ENCODE assay signal across 19 cellular contexts in the genomic region with DNA sequence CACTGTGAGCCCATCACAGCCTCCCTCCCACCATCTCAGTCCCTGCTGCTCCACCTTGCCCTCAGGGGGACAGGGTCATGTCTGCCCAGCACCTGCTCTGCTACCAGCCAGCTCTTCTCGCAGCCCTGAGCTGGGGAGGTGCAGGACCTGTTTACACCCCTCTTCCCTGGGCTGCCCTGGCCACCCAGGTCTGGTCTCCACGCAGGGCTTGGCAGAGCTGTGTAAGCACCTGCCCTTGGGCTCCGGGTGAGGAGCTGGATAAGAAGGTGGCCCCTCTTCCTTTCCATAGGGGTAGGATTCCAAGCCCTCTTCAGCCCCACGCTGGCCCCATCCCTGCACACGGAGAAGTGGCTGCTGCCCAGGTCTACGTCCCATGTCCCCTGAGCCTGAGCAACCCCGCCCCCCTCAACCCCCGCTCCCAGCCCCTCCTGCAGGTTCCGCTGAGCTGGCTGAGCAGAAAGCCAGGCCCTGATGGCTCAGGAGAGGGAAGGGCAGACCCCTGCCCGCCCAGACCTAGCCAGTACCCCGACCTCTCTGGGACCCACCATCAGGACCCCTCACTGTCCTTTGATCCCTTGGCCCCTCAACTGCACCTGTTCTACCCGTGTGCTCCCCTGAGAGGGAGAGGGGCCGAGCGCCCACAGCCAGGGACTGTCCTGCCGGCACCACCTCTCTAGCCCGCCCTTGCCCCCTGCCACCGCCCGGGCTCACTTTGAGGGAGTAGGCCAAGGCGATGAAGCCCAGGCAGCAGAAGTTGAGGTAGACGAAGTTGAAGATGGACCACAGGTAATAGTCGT. TPM values are rescaled to one million over a fixed set of nuclear protein-coding genes. Genes with fewer than 3 reads are reported as not detected.
A peak's percentile ranks its signal among the peaks of the same experiment; 100 is the strongest.
DNase-seq lines count a peak whose midpoint lies in the region; ATAC-seq, FAIRE-seq and TF ChIP-seq lines count a peak whose summit lies in the region.
"Had no signal": no experiment of that assay in that cellular context is flagged by ENCODE, and none has a peak within 500 bp of the region (broad histone marks: within the 10 kb centered on the region; RNA-seq: fewer than 3 reads in every experiment).

No MANE protein-coding gene starts in this region.

- H3K27ac Mint-ChIP-seq in T-helper 17 cell = no peak overlapping the region
- H3K27ac Mint-ChIP-seq: activated B cell treated with CpG ODN at 0.5 μM for 24 hours; activated naive CD4-positive, alpha-beta T cell treated with anti-CD3 and anti-CD28 coated beads, Interleukin-2, amount 10 ng/mL, durations not matched to agents 7 days and 5 days; stimulated activated naive CD8-positive, alpha-beta T cell treated with anti-CD3 and anti-CD28 coated beads, Interleukin-15, Interleukin-2, amounts not matched to agents 100 ng/mL and 50 ng/mL, for 24 hours; T-cell had no signal

- peaks cover 0 to 10% (median 0%) of the 10 kb centered on the region in 11 experiments; a peak in 6 of 22 replicates for H3K36me3 ChIP-seq in BLaER1 treated with 17β-estradiol and CSF1 and Interleukin-3, amounts not matched to agents 10 nM and 100 nM
- no peaks in the 10 kb centered on the region for H3K36me3 ChIP-seq in gastrocnemius medialis

- no peaks in the 10 kb centered on the region for H3K36me3 Mint-ChIP-seq in T-helper 17 cell (ENCODE audit: low read depth)
- H3K36me3 Mint-ChIP-seq: T-cell had no signal

- H3K9ac ChIP-seq in BLaER1 treated with 17β-estradiol and CSF1 and Interleukin-3, amounts not matched to agents 10 nM and 100 nM = no peak overlapping the region

- H3K4me3 Mint-ChIP-seq in T-helper 17 cell = peak overlapping the region; percentile 31
- H3K4me3 Mint-ChIP-seq: activated B cell treated with CpG ODN at 0.5 μM for 24 hours; activated naive CD4-positive, alpha-beta T cell treated with anti-CD3 and anti-CD28 coated beads, Interleukin-2, amount 10 ng/mL, durations not matched to agents 7 days and 5 days; stimulated activated naive CD8-positive, alpha-beta T cell treated with anti-CD3 and anti-CD28 coated beads, Interleukin-15, Interleukin-2, amounts not matched to agents 100 ng/mL and 50 ng/mL, for 24 hours had no signal

- H3K27ac ChIP-seq in BLaER1 treated with 17β-estradiol and CSF1 and Interleukin-3, amounts not matched to agents 10 nM and 100 nM = no peak overlapping the region
- peak overlapping the region; percentile 83 to 90 (median 88) for H3K27ac ChIP-seq in gastrocnemius medialis
- H3K27ac ChIP-seq: epithelial cell of prostate had no signal

- H3K4me1 ChIP-seq in BLaER1 treated with 17β-estradiol and CSF1 and Interleukin-3, amounts not matched to agents 10 nM and 100 nM = peaks cover 55 to 65% (median 59%) of the 10 kb centered on the region in 10 experiments
- H3K4me1 ChIP-seq in gastrocnemius medialis = peaks cover 54 to 69% of the 10 kb centered on the region in 2 donors

- H3K27me3 ChIP-seq in BLaER1 treated with 17β-estradiol and CSF1 and Interleukin-3, amounts not matched to agents 10 nM and 100 nM = peaks cover 0 to 29% (median 24%) of the 10 kb centered on the region in 11 experiments; a peak in 19 of 22 replicates
- no peaks in the 10 kb centered on the region for H3K27me3 ChIP-seq in gastrocnemius medialis

- DNase-seq in T-helper 17 cell (no peak), frontal cortex (ENCODE audit: low spot score in 2 of 2) (peak; percentile 25 to 31), gastrocnemius medialis (peak in 1 of 2 donors; percentile 15), nucleus accumbens (lab: John Stamatoyannopoulos, UW) (no peak), NCI-H524 treated with DMSO at 0.1 percent for 48 hours (lab: John Stamatoyannopoulos, UW) (no peak), GOT3 (lab: John Stamatoyannopoulos, UW) (no peak)
- DNase-seq: activated B cell treated with CpG ODN at 0.5 μM for 24 hours; activated naive CD4-positive, alpha-beta T cell treated with anti-CD3 and anti-CD28 coated beads, Interleukin-2, amount 10 ng/mL, durations not matched to agents 7 days and 5 days; MV-4-11; NCI-H2029 treated with DMSO at 0.1 percent for 48 hours; NCI-H748 treated with DMSO at 0.1 percent for 48 hours; T-cell had no signal

- no peak for TF ChIP-seq CTCF in gastrocnemius medialis (IDR thresholded peaks at IDR 0.05 in 4 of 5, conservative IDR thresholded peaks at IDR 0.05 in 1 of 5)

- H3K4me3 ChIP-seq in BLaER1 treated with 17β-estradiol and CSF1 and Interleukin-3, amounts not matched to agents 10 nM and 100 nM = peak overlapping the region in 1 of 10 experiments; percentile 15; a peak in 2 of 20 replicates
- peak overlapping the region in 3 of 4 donors; percentile 44 to 62 (median 54) for H3K4me3 ChIP-seq in gastrocnemius medialis

- peak overlapping the region; percentile 48 to 100 (median 94) for H3K4me2 ChIP-seq in BLaER1 treated with 17β-estradiol and CSF1 and Interleukin-3, amounts not matched to agents 10 nM and 100 nM

- no peaks in the 10 kb centered on the region for H3K9me3 ChIP-seq in BLaER1 treated with 17β-estradiol and CSF1 and Interleukin-3, amounts not matched to agents 10 nM and 100 nM (replicated peaks in 1 of 11)
- H3K9me3 ChIP-seq in T-helper 17 cell (ENCODE audit: control insufficient read depth, low read length, poor library complexity, severe bottlenecking) (no peaks in the 10 kb centered on the region), gastrocnemius medialis (no peaks in the 10 kb centered on the region)

- peaks cover 0 to 65% (median 16%) of the 10 kb centered on the region in 11 experiments; a peak in 14 of 22 replicates for H4K20me1 ChIP-seq in BLaER1 treated with 17β-estradiol and CSF1 and Interleukin-3, amounts not matched to agents 10 nM and 100 nM

- in situ Hi-C loops in gastrocnemius medialis (cut with MboI; ENCODE audit: low sequenced_read_pairs in 4 of 4) = no loop called here

- H3K4me1 Mint-ChIP-seq in T-helper 17 cell = peaks cover 14% of the 10 kb centered on the region

- FAIRE-seq in frontal cortex (lab: Jason Lieb, UNC) = no peak
- FAIRE-seq: GM12891 had no signal

- H3K27me3 Mint-ChIP-seq in T-helper 17 cell = peaks cover 15% of the 10 kb centered on the region

- TF ChIP-seq POLR2A in gastrocnemius medialis (IDR thresholded peaks at IDR 0.05) = no peak

- ATAC-seq in T-helper 17 cell (no peak), gastrocnemius medialis (no peak), GM18511 (IDR thresholded peaks at IDR 0.05; ENCODE audit: unreplicated experiment) (no peak)
- ATAC-seq: T-cell had no signal

- intact Hi-C loops in gastrocnemius medialis (cut with DNase I; ENCODE audit: low total_unique reads) = loop anchor here (5.0 kb wide), 1 partner anchor 180 kb away; no protein-coding TSS in a partner anchor

RNA-seq across cellular contexts. Expression of gene IFITM10, which starts 3.2 kb away (rescaled TPM):
- total RNA-seq in T-helper 17 cell (under 1 TPM; 0.78 to 0.90 TPM), frontal cortex (0.41 TPM), gastrocnemius medialis (1 to 10 TPM; 1.1 to 7.2 (median 4.9) TPM)
- total RNA-seq: activated B cell treated with CpG ODN at 0.5 μM for 24 hours, G401 had no signal

RNA-seq across cellular contexts. Expression of gene CTSD, which starts 16.6 kb away (rescaled TPM):
- total RNA-seq in T-helper 17 cell (10 to 100 TPM; 79.6 to 83.2 TPM), frontal cortex (22.0 TPM), gastrocnemius medialis (100 to 1,000 TPM; 490 to 981 (median 845) TPM)

RNA-seq across cellular contexts. Expression of gene KRTAP5-6, which starts 50.2 kb away (rescaled TPM):
- not detected for total RNA-seq in T-helper 17 cell
- not detected for total RNA-seq in frontal cortex
- total RNA-seq in gastrocnemius medialis = not detected
- total RNA-seq: activated B cell treated with CpG ODN at 0.5 μM for 24 hours, G401, RPMI7951, T-cell had no signal

Comparison
In these comparisons a context has a peak if more than half of its experiments do, and no peak if none do; other contexts are left out.
1. H3K27ac ChIP-seq: peak in gastrocnemius medialis (4 of 4); none in BLaER1 treated with 17β-estradiol and CSF1 and Interleukin-3, amounts not matched to agents 10 nM and 100 nM (0 of 11).
2. DNase-seq: peak in frontal cortex (2 of 2); none in T-helper 17 cell (0 of 3), nucleus accumbens (0 of 56), NCI-H524 treated with DMSO at 0.1 percent for 48 hours (single experiment) and GOT3 (single experiment).
3. RNA of gene CTSD, which starts 16.6 kb away (total RNA-seq): 490 to 981 TPM in gastrocnemius medialis; 79.6 to 83.2 TPM in T-helper 17 cell and 22.0 TPM in frontal cortex (single experiment); every median in the first group is over 4 times any median in the second.